13 cellular contexts compared by ENCODE assay signal in genomic region chr5:140151068-140151718, GRCh38.
"Had no signal": no experiment of that assay in that cellular context is flagged by ENCODE, and none has a peak within 500 bp of the region (broad histone marks: within the 10 kb centered on the region; RNA-seq: fewer than 3 reads in every experiment).

No MANE protein-coding gene starts in this region.

- H3K9me3 Mint-ChIP-seq: activated naive CD8-positive, alpha-beta T cell treated with anti-CD3 and anti-CD28 coated beads for 36 hours; effector memory CD8-positive, alpha-beta T cell; T-helper 2 cell treated with Interferon-gamma antibody and Interleukin-4, amounts not matched to agents 5 μg/mL and 100 μg/mL, for 36 hours had no signal

- H3K27me3 ChIP-seq: transverse colon had no signal

- H3K4me3 Mint-ChIP-seq: activated CD4-positive, alpha-beta T cell treated with anti-CD3 and anti-CD28 coated beads for 36 hours; activated naive CD8-positive, alpha-beta T cell treated with anti-CD3 and anti-CD28 coated beads for 36 hours; effector memory CD8-positive, alpha-beta T cell; T-helper 2 cell treated with Interferon-gamma antibody and Interleukin-4, amounts not matched to agents 5 μg/mL and 100 μg/mL, for 36 hours had no signal

- H3K4me3 ChIP-seq: transverse colon had no signal

- ATAC-seq: activated CD4-positive, alpha-beta T cell treated with anti-CD3 and anti-CD28 coated beads for 36 hours; effector memory CD8-positive, alpha-beta T cell; stimulated activated naive CD8-positive, alpha-beta T cell treated with anti-CD3 and anti-CD28 coated beads, Interleukin-15, Interleukin-2, amounts not matched to agents 100 U/mL and 50 U/mL, for 24 hours had no signal

- DNase-seq: activated CD4-positive, alpha-beta T cell treated with anti-CD3 and anti-CD28 coated beads for 36 hours; activated CD4-positive, alpha-beta T cell treated with anti-CD3 and anti-CD28 coated beads, Interleukin-2, amount 50 U/mL, for 48 hours; activated naive CD4-positive, alpha-beta T cell; activated naive CD8-positive, alpha-beta T cell treated with anti-CD3 and anti-CD28 coated beads for 36 hours; amniotic stem cell; effector memory CD8-positive, alpha-beta T cell; midbrain; occipital lobe; stimulated activated CD4-positive, alpha-beta T cell treated with anti-CD3 and anti-CD28 coated beads, Interleukin-12 subunit alpha, Interleukin-12 subunit beta, amount 100 ng/mL, for 4 hours; stimulated activated CD4-positive, alpha-beta T cell treated with anti-CD3 and anti-CD28 coated beads, Interleukin-1b, Interleukin-23, amount 100 ng/mL, for 48 hours; stimulated activated naive CD8-positive, alpha-beta T cell treated with anti-CD3 and anti-CD28 coated beads, Interleukin-15, Interleukin-2, amounts not matched to agents 100 U/mL and 50 U/mL, for 24 hours; transverse colon had no signal

- H3K36me3 ChIP-seq: transverse colon had no signal

- H3K27ac Mint-ChIP-seq: activated CD4-positive, alpha-beta T cell treated with anti-CD3 and anti-CD28 coated beads for 36 hours; activated naive CD8-positive, alpha-beta T cell treated with anti-CD3 and anti-CD28 coated beads for 36 hours; effector memory CD8-positive, alpha-beta T cell; T-helper 2 cell treated with Interferon-gamma antibody and Interleukin-4, amounts not matched to agents 5 μg/mL and 100 μg/mL, for 36 hours had no signal

- H3K36me3 Mint-ChIP-seq: activated naive CD8-positive, alpha-beta T cell treated with anti-CD3 and anti-CD28 coated beads for 36 hours had no signal

- H3K9me3 ChIP-seq: transverse colon had no signal

- H3K27ac ChIP-seq: transverse colon had no signal
